Comparison of ENCODE assay signal across 8 cellular contexts in the genomic region with DNA sequence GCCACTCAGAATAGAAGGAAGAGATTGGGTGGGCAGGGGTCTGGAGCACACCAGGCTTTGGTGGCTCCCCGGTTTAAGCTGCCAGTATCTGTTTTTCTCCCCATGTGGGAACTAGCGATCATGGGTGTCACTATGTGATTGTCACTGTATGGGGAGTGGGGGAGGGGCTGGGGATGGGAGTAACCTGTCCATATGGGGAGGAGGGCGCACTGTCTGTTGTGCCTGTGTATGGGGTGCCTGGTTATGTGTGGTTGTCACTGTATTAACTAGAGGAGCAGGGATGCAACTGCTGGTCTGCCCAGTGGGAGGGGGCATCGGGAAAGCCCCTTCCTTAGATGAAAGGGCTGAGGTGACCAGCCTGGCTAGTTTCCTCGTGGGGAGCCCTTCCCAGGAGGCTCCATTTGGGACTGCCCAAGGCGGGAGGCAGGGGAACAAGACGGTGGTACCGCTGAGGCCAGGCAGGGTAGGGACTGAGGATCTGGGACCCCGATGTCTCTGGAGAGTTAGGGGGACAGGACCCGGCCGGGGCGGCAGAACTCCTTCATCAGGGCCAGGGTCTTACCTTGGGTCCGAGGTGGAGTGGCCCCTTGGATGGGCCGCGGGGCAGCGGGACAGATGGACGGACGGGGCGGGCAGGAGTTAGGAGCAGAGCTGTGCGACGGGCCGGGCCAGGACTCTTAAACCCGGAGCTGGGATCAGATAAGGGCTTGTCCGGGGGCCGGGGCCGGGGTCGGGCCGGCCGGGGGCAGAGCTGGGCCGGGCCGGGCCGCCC. TPM values are rescaled to one million over a fixed set of nuclear protein-coding genes. Genes with fewer than 3 reads are reported as not detected.
A peak's percentile ranks its signal among the peaks of the same experiment; 100 is the strongest.
DNase-seq lines count a peak whose midpoint lies in the region; ATAC-seq, FAIRE-seq and TF ChIP-seq lines count a peak whose summit lies in the region.

A gene (minus strand): TSS at position 701 of the 772 bp plus-strand sequence. CDS start 27,628 bp downstream, outside the sequence.

- H2AK5ac ChIP-seq in H1 (ENCODE audit: low read depth, low read length), result no peak within 1 kb of the TSS

- no peak for TF ChIP-seq RAD21 in H1 (IDR thresholded peaks at IDR 0.05 in 1 of 2, conservative IDR thresholded peaks at IDR 0.05 in 1 of 2; ENCODE audit: low read depth in 2 of 2, low read length in 2 of 2)

- POLR2A ChIA-PET in H1 (lab: Charles Lee; ENCODE audit: partially characterized antibody), result interaction anchor here (0.6 to 2.0 kb wide), 7 partner anchors 9 to 28 kb away, joined by 3 to 6 read pairs (median 4); a partner anchor contains a TSS

- H3K27ac Mint-ChIP-seq in nephron progenitor cell, result no peak within 1 kb of the TSS

- H3K36me3 ChIP-seq in BLaER1 treated with 17β-estradiol and CSF1 and Interleukin-3, amounts not matched to agents 10 nM and 100 nM, result no peaks in the 10 kb centered on the region
- H3K36me3 ChIP-seq in NT2/D1 (ENCODE audit: insufficient read depth, insufficient read length, low read length), result no peaks in the 10 kb centered on the region
- H3K36me3 ChIP-seq in H1 (ENCODE audit: control insufficient read depth in 2 of 4, insufficient read depth in 4 of 4, low read length in 3 of 4), result no peaks in the 10 kb centered on the region

- H3K9me3 Mint-ChIP-seq in nephron progenitor cell, result no peaks in the 10 kb centered on the region

- no peak within 1 kb of the TSS for H3K4ac ChIP-seq in H1 (replicated peaks; ENCODE audit: insufficient read length, low read depth, low read length)

- H2BK20ac ChIP-seq in H1 (ENCODE audit: low read length), result no peak within 1 kb of the TSS

- H2BK120ac ChIP-seq in H1 (replicated peaks; ENCODE audit: low read depth, low read length), result no peak within 1 kb of the TSS

- H2BK15ac ChIP-seq in H1 (ENCODE audit: low read length), result no peak within 1 kb of the TSS

- WGBS in H1 (ENCODE audit: extremely low coverage in 1 of 2, insufficient coverage in 1 of 2, insufficient read length in 1 of 2, insufficient replicate concordance in 2 of 2, low coverage in 1 of 2, low lambda C conversion rate in 2 of 2, missing lambda C conversion rate in 1 of 2), 2 experiments, result 22% methylated on average over 22 of the region's 32 CpGs; no CpG with 5 or more reads in 1 of the 2 experiments

- H2BK5ac ChIP-seq in H1 (ENCODE audit: low read depth, low read length), result no peak within 1 kb of the TSS

- peak within 1 kb of the TSS; percentile 90 for H3K4me3 Mint-ChIP-seq in nephron progenitor cell

- H3K23me2 ChIP-seq in H1 (ENCODE audit: low read depth, low read length), result peaks cover 8% of the 10 kb centered on the region

- TF ChIP-seq POLR2A in H1 (IDR thresholded peaks at IDR 0.05; ENCODE audit: control extremely low read depth in 1 of 2, low read depth in 2 of 2, low read length in 2 of 2), result no peak
- TF ChIP-seq POLR2A in GM12891 (IDR thresholded peaks at IDR 0.05; ENCODE audit: low read depth, low read length), result no peak

- H3K27me3 ChIP-seq in BLaER1 treated with 17β-estradiol and CSF1 and Interleukin-3, amounts not matched to agents 10 nM and 100 nM, result peaks cover 0 to 19% (median 9%) of the 10 kb centered on the region in 11 experiments; a peak in 12 of 22 replicates
- H3K27me3 ChIP-seq in NT2/D1 (ENCODE audit: insufficient read depth, insufficient read length), result peaks cover 49% of the 10 kb centered on the region
- H3K27me3 ChIP-seq in H1 (replicated peaks in 1 of 4; ENCODE audit: control insufficient read depth in 3 of 4, extremely low read depth in 1 of 4, insufficient read depth in 3 of 4, low read length in 3 of 4), result peaks cover 0 to 14% (median 11%) of the 10 kb centered on the region in 4 experiments; a peak in 6 of 7 replicates

- no peaks in the 10 kb centered on the region for H3K79me2 ChIP-seq in H1 (ENCODE audit: control insufficient read depth in 1 of 2, insufficient read depth in 2 of 2, low read length in 2 of 2)

- H4K8ac ChIP-seq in H1 (ENCODE audit: extremely low read depth, insufficient read depth, low read length), result peak within 1 kb of the TSS; percentile 71

- DNase-seq in NT2/D1 (ENCODE audit: low read depth, low spot score) (no peak), H1 (ENCODE audit: low read depth in 1 of 2, low spot score in 2 of 2) (peak in 1 of 2 experiments; percentile 80), nephron progenitor cell (no peak), GM12891 (ENCODE audit: insufficient read length, low spot score) (no peak)

- FAIRE-seq in H1 (lab: Jason Lieb, UNC) (no peak), GM12891 (lab: Jason Lieb, UNC) (no peak)

- no peaks in the 10 kb centered on the region for H3K9me3 ChIP-seq in BLaER1 treated with 17β-estradiol and CSF1 and Interleukin-3, amounts not matched to agents 10 nM and 100 nM (replicated peaks in 1 of 11)
- H3K9me3 ChIP-seq in NT2/D1 (ENCODE audit: insufficient read depth, low read length) (no peaks in the 10 kb centered on the region), H1 (ENCODE audit: insufficient read depth in 2 of 2, low read depth in 1 of 2, low read length in 1 of 2) (no peaks in the 10 kb centered on the region)

- no peak within 1 kb of the TSS for H2BK12ac ChIP-seq in H1 (ENCODE audit: low read depth, low read length)

- H3K36me3 Mint-ChIP-seq in nephron progenitor cell (ENCODE audit: low read depth), result no peaks in the 10 kb centered on the region

- H4K5ac ChIP-seq in H1 (ENCODE audit: insufficient read length, low read depth, low read length), result no peak within 1 kb of the TSS

- H3K4me1 ChIP-seq in BLaER1 treated with 17β-estradiol and CSF1 and Interleukin-3, amounts not matched to agents 10 nM and 100 nM, result peaks cover 5 to 13% (median 10%) of the 10 kb centered on the region in 10 experiments; a peak in 18 of 20 replicates
- peaks cover 14% of the 10 kb centered on the region for H3K4me1 ChIP-seq in NT2/D1 (ENCODE audit: insufficient read depth, insufficient read length)
- H3K4me1 ChIP-seq in H1 (replicated peaks in 1 of 4; ENCODE audit: control insufficient read depth in 3 of 4, insufficient read depth in 4 of 4, low read length in 3 of 4), result peaks cover 0 to 12% (median 7%) of the 10 kb centered on the region in 4 experiments; a peak in 5 of 7 replicates

- peaks cover 41% of the 10 kb centered on the region for H3K4me1 Mint-ChIP-seq in nephron progenitor cell

- peak within 1 kb of the TSS; percentile 87 to 99 (median 93) for H3K4me2 ChIP-seq in BLaER1 treated with 17β-estradiol and CSF1 and Interleukin-3, amounts not matched to agents 10 nM and 100 nM
- H3K4me2 ChIP-seq in H1 (ENCODE audit: insufficient read depth in 1 of 2, low read depth in 2 of 2, low read length in 2 of 2), result peak within 1 kb of the TSS; percentile 90 to 93

- TF ChIP-seq CTCF in H1 (IDR thresholded peaks at IDR 0.05; ENCODE audit: control extremely low read depth in 1 of 3, insufficient read depth in 1 of 3, low read depth in 1 of 3, low read length in 3 of 3), result no peak
- TF ChIP-seq CTCF in nephron progenitor cell (IDR thresholded peaks at IDR 0.05), result no peak

- H3K27ac ChIP-seq in BLaER1 treated with 17β-estradiol and CSF1 and Interleukin-3, amounts not matched to agents 10 nM and 100 nM, result no peak within 1 kb of the TSS
- H3K27ac ChIP-seq in H1 (ENCODE audit: low read depth, low read length), result no peak within 1 kb of the TSS

- H3K79me1 ChIP-seq in H1 (ENCODE audit: low read depth, low read length), result no peaks in the 10 kb centered on the region

- CTCF ChIA-PET in H1 (lab: Charles Lee; ENCODE audit: partially characterized antibody), result interaction anchor here (46.4 to 50.1 kb wide), 2 partner anchors 5 to 12 kb away, joined by 1874 read pairs; a partner anchor contains a TSS

- H4K91ac ChIP-seq in H1 (replicated peaks; ENCODE audit: insufficient read length, low read length), result no peak within 1 kb of the TSS

- no peak for TF ChIP-seq EP300 in H1 (IDR thresholded peaks at IDR 0.05; ENCODE audit: borderline replicate concordance in 1 of 2, low read depth in 2 of 2, low read length in 2 of 2)

- H3K14ac ChIP-seq in H1 (ENCODE audit: insufficient read length), result no peak within 1 kb of the TSS

- no peak within 1 kb of the TSS for H3K23ac ChIP-seq in H1 (ENCODE audit: insufficient read length)

- peaks cover 70% of the 10 kb centered on the region for H3K27me3 Mint-ChIP-seq in nephron progenitor cell (ENCODE audit: low read depth, poor library complexity)

- H2AFZ ChIP-seq in H1 (ENCODE audit: low read length), result peak within 1 kb of the TSS; percentile 86

- H3K4me3 ChIP-seq in BLaER1 treated with 17β-estradiol and CSF1 and Interleukin-3, amounts not matched to agents 10 nM and 100 nM, result peak within 1 kb of the TSS; percentile 44 to 75 (median 62)
- H3K4me3 ChIP-seq in NT2/D1 (ENCODE audit: insufficient read length, low read depth), result peak within 1 kb of the TSS; percentile 35
- peak within 1 kb of the TSS; percentile 70 to 78 (median 70) for H3K4me3 ChIP-seq in H1 (ENCODE audit: extremely low read depth in 1 of 4, insufficient read depth in 2 of 4, low read depth in 3 of 4, low read length in 4 of 4)

- no peak within 1 kb of the TSS; the same call in 1 of the 2 replicates for H3K18ac ChIP-seq in H1 (ENCODE audit: extremely low read depth, low read length)

- ATAC-seq in GM18907 (IDR thresholded peaks at IDR 0.05; ENCODE audit: unreplicated experiment) (no peak), GM21619 (IDR thresholded peaks at IDR 0.05; ENCODE audit: unreplicated experiment) (no peak), HG02763 (IDR thresholded peaks at IDR 0.05; ENCODE audit: unreplicated experiment) (no peak)

- H4K20me1 ChIP-seq in BLaER1 treated with 17β-estradiol and CSF1 and Interleukin-3, amounts not matched to agents 10 nM and 100 nM, result peaks cover 0 to 3% (median 0%) of the 10 kb centered on the region in 11 experiments; a peak in 1 of 22 replicates
- no peaks in the 10 kb centered on the region for H4K20me1 ChIP-seq in H1 (replicated peaks in 1 of 2; ENCODE audit: control insufficient read depth in 1 of 2, insufficient read depth in 2 of 2, low read length in 2 of 2)

- peak within 1 kb of the TSS; percentile 31 to 68 (median 58); a peak in 20 of 22 replicates for H3K9ac ChIP-seq in BLaER1 treated with 17β-estradiol and CSF1 and Interleukin-3, amounts not matched to agents 10 nM and 100 nM
- peak within 1 kb of the TSS; percentile 65 for H3K9ac ChIP-seq in NT2/D1 (ENCODE audit: insufficient read length, low read depth)
- H3K9ac ChIP-seq in H1 (replicated peaks in 1 of 4; ENCODE audit: extremely low read depth in 1 of 4, low read depth in 3 of 4, low read length in 3 of 4), result no peak within 1 kb of the TSS; a peak in 1 of 7 replicates

- H3K56ac ChIP-seq in H1 (replicated peaks; ENCODE audit: insufficient read length, low read depth, low read length), result no peak within 1 kb of the TSS

TF ChIP-seq in GM12891, 5 proteins besides CTCF, POLR2A, EP300 and RAD21 (continues in another document):
- no peak for TF ChIP-seq SPI1 (IDR thresholded peaks at IDR 0.05; ENCODE audit: low read depth, low read length)

RNA-seq across cellular contexts. Expression of the gene that starts here (rescaled TPM):
- 2.2 and 2.4 TPM in 2 replicates for total RNA-seq in H1 (2021; fragmentation: NEBNext Ultra II Directional; extraction: Animal tissue kit (Norgen Biotek cat#: 25700))
- 1.7 and 3.5 TPM in 2 replicates for polyA plus RNA-seq in H1 (2011; rRNA removed)
- polyA plus RNA-seq in H1 (2011; cell fraction: cytosol; rRNA removed), result 1.5 TPM
- 4.7 TPM for polyA plus RNA-seq in H1 (2011; cell fraction: nucleus; rRNA removed)
- 1.1 to 1.8 TPM (median 1.4 TPM) in 4 replicates for polyA plus RNA-seq in H1 (2012, experiment 1 of 2)
- polyA plus RNA-seq in H1 (2012, experiment 2 of 2), result 0.59 TPM
- 1.5 TPM for polyA plus RNA-seq in H1 (2013, experiment 1 of 2)
- polyA plus RNA-seq in H1 (2013, experiment 2 of 2), result 1.2 TPM
- 3.5 and 3.7 TPM in 2 replicates for polyA minus RNA-seq in H1 (2011; rRNA and poly(A)+ RNA removed)
- polyA minus RNA-seq in H1 (2011; cell fraction: cytosol; rRNA and poly(A)+ RNA removed), result 0.73 TPM
- polyA minus RNA-seq in H1 (2011; cell fraction: nucleus; rRNA and poly(A)+ RNA removed), result 1.7 TPM
- polyA plus RNA-seq in GM12891 (2012; ENCODE audit: low read depth, missing spikeins), result 0.05 TPM

Comparison
In these comparisons a context has a peak if more than half of its experiments do, and no peak if none do; other contexts are left out.
1. H3K9ac ChIP-seq: peak in BLaER1 treated with 17β-estradiol and CSF1 and Interleukin-3, amounts not matched to agents 10 nM and 100 nM (11 of 11) and NT2/D1 (single experiment); none in H1 (0 of 4).
2. Peak in every context shown above with its lines, with median percentiles within 50 percentile points of each other: H3K4me3 ChIP-seq.